ENCODE assay signal across 15 cellular contexts in genomic region chr3:13771496-13771895, GRCh38.
A peak's percentile ranks its signal among the peaks of the same experiment; 100 is the strongest.
DNase-seq lines count a peak whose midpoint lies in the region; ATAC-seq and TF ChIP-seq lines count a peak whose summit lies in the region.
"Had no signal": no experiment of that assay in that cellular context is flagged by ENCODE, and none has a peak within 500 bp of the region (broad histone marks: within the 10 kb centered on the region; RNA-seq: fewer than 3 reads in every experiment).

No MANE protein-coding gene starts in this region.

- no peak for ATAC-seq in GM18858 (IDR thresholded peaks at IDR 0.05; ENCODE audit: unreplicated experiment)
- ATAC-seq: CD8-positive, alpha-beta T cell had no signal

- peak; percentile 28 for DNase-seq in activated effector memory CD4-positive, alpha-beta T cell treated with anti-CD3 and anti-CD28 coated beads, Interleukin-2, amount 50 U/mL, for 16 hours
- DNase-seq in activated effector memory CD4-positive, alpha-beta T cell treated with Interleukin-2 at 50 U/mL for 16 hours = no peak
- peak; percentile 45 for DNase-seq in coronary artery (ENCODE audit: low spot score)
- peak; percentile 59 for DNase-seq in mesenteric fat pad (ENCODE audit: low spot score)
- DNase-seq in stomach = peak; percentile 23
- no peak for DNase-seq in T1000 (lab: John Stamatoyannopoulos, UW)
- DNase-seq in stimulated activated CD4-positive, alpha-beta T cell treated with anti-CD3 and anti-CD28 coated beads, Interleukin-2, amount 100 ng/mL, for 24 hours = no peak
- DNase-seq: ACHN; BE2C; CD8-positive, alpha-beta T cell; COR-L47; DND-41; GDM1 had no signal

- peaks cover 0 to 23% (median 3%) of the 10 kb centered on the region in 3 donors for H3K27me3 ChIP-seq in stomach
- H3K27me3 ChIP-seq: BE2C had no signal

- WGBS in stomach, 5 donors = 80 to 85% (median 80%) methylated on average over 8 to 9 of the region's 9 CpGs

- H3K9me3 ChIP-seq in stomach = no peaks in the 10 kb centered on the region
- H3K9me3 ChIP-seq: BE2C had no signal

- H3K36me3 ChIP-seq in stomach = no peaks in the 10 kb centered on the region
- H3K36me3 ChIP-seq: BE2C had no signal

- no peak for TF ChIP-seq EP300 in stomach (IDR thresholded peaks at IDR 0.05)

- H3K27ac ChIP-seq in coronary artery = no peak overlapping the region
- H3K27ac ChIP-seq in stomach = no peak overlapping the region
- H3K27ac ChIP-seq: C4-2B had no signal

- TF ChIP-seq POLR2A in stomach (IDR thresholded peaks at IDR 0.05) = no peak

- no peaks in the 10 kb centered on the region for H3K4me1 ChIP-seq in stomach
- H3K4me1 ChIP-seq: BE2C had no signal

- TF ChIP-seq CTCF in coronary artery (IDR thresholded peaks at IDR 0.05) = no peak
- TF ChIP-seq CTCF in stomach (IDR thresholded peaks at IDR 0.05) = no peak

- intact Hi-C loops in stomach (cut with DNase I; ENCODE audit: low total_unique reads) = no loop called here

- no peak overlapping the region for H3K4me3 ChIP-seq in coronary artery
- H3K4me3 ChIP-seq in stomach = no peak overlapping the region

Comparison
In these comparisons a context has a peak if more than half of its experiments do, and no peak if none do; other contexts are left out.
1. DNase-seq: peak in activated effector memory CD4-positive, alpha-beta T cell treated with anti-CD3 and anti-CD28 coated beads, Interleukin-2, amount 50 U/mL, for 16 hours (single experiment), coronary artery (single experiment), mesenteric fat pad (single experiment) and stomach (single experiment); none in activated effector memory CD4-positive, alpha-beta T cell treated with Interleukin-2 at 50 U/mL for 16 hours (single experiment), T1000 (single experiment) and stimulated activated CD4-positive, alpha-beta T cell treated with anti-CD3 and anti-CD28 coated beads, Interleukin-2, amount 100 ng/mL, for 24 hours (0 of 2).